13 cellular contexts compared by ENCODE assay signal in the genomic region with DNA sequence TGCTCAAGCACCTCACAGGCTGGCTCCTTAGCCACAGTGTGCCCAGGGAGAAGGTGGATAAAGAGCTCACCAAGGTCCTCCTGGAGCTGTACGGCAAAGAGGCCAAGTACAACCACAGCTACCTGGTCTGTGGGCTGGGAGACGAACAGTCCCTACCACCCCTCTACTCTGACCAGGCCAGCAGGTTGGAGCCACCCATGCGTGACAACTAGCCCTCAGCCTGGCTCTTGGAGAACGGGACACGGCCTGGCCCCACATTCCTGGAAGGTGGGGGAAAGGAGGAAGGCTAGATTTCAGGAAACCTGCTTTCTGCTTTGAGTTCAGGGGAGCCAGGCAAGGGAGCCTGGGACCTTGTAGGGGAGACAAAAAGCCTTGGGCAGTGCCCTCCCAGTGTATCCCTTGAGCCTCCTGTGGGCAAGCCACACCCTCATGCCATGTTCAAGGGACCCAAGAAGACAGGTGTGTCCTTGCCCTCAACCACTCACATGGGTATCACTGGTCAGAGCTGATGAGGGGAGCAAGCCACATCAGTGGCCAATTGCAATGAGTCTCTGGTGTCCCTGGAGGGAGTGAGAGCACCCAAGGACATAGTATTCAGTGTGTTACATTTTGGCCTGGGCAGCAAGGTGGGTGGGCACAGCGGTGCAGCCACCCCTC.
"Had no signal": no experiment of that assay in that cellular context is flagged by ENCODE, and none has a peak within 500 bp of the region (broad histone marks: within the 10 kb centered on the region; RNA-seq: fewer than 3 reads in every experiment).

No MANE protein-coding gene starts in this region.

- H3K9ac ChIP-seq: parathyroid adenoma had no signal

- H3K9me3 Mint-ChIP-seq: activated naive CD4-positive, alpha-beta T cell treated with anti-CD3 and anti-CD28 coated beads for 36 hours; activated T-helper 2 cell treated with anti-CD3 and anti-CD28 coated beads, Interferon-gamma antibody, Interleukin-2, Interleukin-4, amounts not matched to agents 10 μg/mL and 5 μg/mL and 100 μg/mL, durations not matched to agents 14 hours and 24 hours and 36 hours had no signal

- H2AFZ ChIP-seq: hepatocyte, parathyroid adenoma had no signal

- H3K4me3 ChIP-seq: ascending aorta, esophagus muscularis mucosa, hepatocyte, SK-N-MC, tibial artery had no signal

- H3K27ac Mint-ChIP-seq: activated naive CD4-positive, alpha-beta T cell treated with anti-CD3 and anti-CD28 coated beads for 36 hours; activated T-helper 2 cell treated with anti-CD3 and anti-CD28 coated beads, Interferon-gamma antibody, Interleukin-2, Interleukin-4, amounts not matched to agents 10 μg/mL and 5 μg/mL and 100 μg/mL, durations not matched to agents 14 hours and 24 hours and 36 hours had no signal

- H3K9me3 ChIP-seq: ascending aorta, esophagus muscularis mucosa, tibial artery had no signal

- H3K27me3 ChIP-seq: ascending aorta, hepatocyte, tibial artery had no signal

- H3K36me3 ChIP-seq: ascending aorta, esophagus muscularis mucosa had no signal

- H3K4me2 ChIP-seq: hepatocyte had no signal

- DNase-seq: activated CD4-positive, alpha-beta T cell treated with anti-CD3 and anti-CD28 coated beads, Interleukin-2, amount 50 U/mL, for 48 hours; activated CD4-positive, CD25-positive, alpha-beta regulatory T cell treated with anti-CD3 and anti-CD28 coated beads, Interleukin-2, amount 50 U/mL, for 72 hours; activated naive CD4-positive, alpha-beta T cell treated with anti-CD3 and anti-CD28 coated beads for 36 hours; stimulated activated CD4-positive, alpha-beta T cell treated with anti-CD3 and anti-CD28 coated beads, Interleukin-12 subunit alpha, Interleukin-12 subunit beta, amount 100 ng/mL, for 4 hours; stimulated activated CD4-positive, alpha-beta T cell treated with anti-CD3 and anti-CD28 coated beads, Interleukin-2, amount 100 ng/mL, for 24 hours; T1000; tibial artery had no signal

- H3K27ac ChIP-seq: ascending aorta, esophagus muscularis mucosa, hepatocyte, parathyroid adenoma, SK-N-MC, tibial artery had no signal

- H3K4me1 ChIP-seq: ascending aorta, parathyroid adenoma, tibial artery had no signal

- H3K4me3 Mint-ChIP-seq: activated naive CD4-positive, alpha-beta T cell treated with anti-CD3 and anti-CD28 coated beads for 36 hours had no signal
